Comparison of ENCODE assay signal across 31 cellular contexts in genomic region chr5:77461287-77461686, GRCh38.
"Had no signal": no experiment of that assay in that cellular context is flagged by ENCODE, and none has a peak within 500 bp of the region (broad histone marks: within the 10 kb centered on the region; RNA-seq: fewer than 3 reads in every experiment).

No MANE protein-coding gene starts in this region.

- H3K27me3 ChIP-seq: adrenal gland, ascending aorta, body of pancreas, brain microvascular endothelial cell, breast epithelium, cardiac muscle cell had no signal

- H3K4me3 ChIP-seq: adrenal gland, ascending aorta, body of pancreas, breast epithelium, cardiac muscle cell had no signal

- DNase-seq: activated effector memory CD4-positive, alpha-beta T cell treated with anti-CD3 and anti-CD28 coated beads, Interleukin-2, amount 50 U/mL, for 16 hours; activated effector memory CD4-positive, alpha-beta T cell treated with Interleukin-2 at 50 U/mL for 16 hours; activated gamma-delta T cell; activated gamma-delta T cell treated with Interleukin-2 at 50 U/mL for 16 hours; activated naive CD4-positive, alpha-beta T cell; activated naive CD4-positive, alpha-beta T cell treated with anti-CD3 and anti-CD28 coated beads for 36 hours; activated naive CD4-positive, alpha-beta T cell treated with anti-CD3 and anti-CD28 coated beads, Interleukin-2, amount 10 ng/mL, durations not matched to agents 7 days and 5 days; activated naive CD4-positive, alpha-beta T cell treated with Interleukin-2 at 50 U/mL for 16 hours; activated naive CD8-positive, alpha-beta T cell treated with anti-CD3 and anti-CD28 coated beads for 36 hours; activated naive CD8-positive, alpha-beta T cell treated with anti-CD3 and anti-CD28 coated beads, Interleukin-2, amount 10 ng/mL, durations not matched to agents 7 days and 5 days; activated naive CD8-positive, alpha-beta T cell treated with anti-CD3 and anti-CD28 coated beads, Interleukin-2, amount 50 U/mL, for 24 hours; activated T-cell treated with anti-CD3 and anti-CD28 coated beads, Interleukin-2, amount 50 U/mL, for 1 hour; activated T-cell treated with anti-CD3 and anti-CD28 coated beads, Interleukin-2, amount 50 U/mL, for 24 hours; activated T-cell treated with anti-CD3 and anti-CD28 coated beads, Interleukin-2, amount 50 U/mL, for 4 hours; activated T-cell treated with anti-CD3 and anti-CD28 coated beads, Interleukin-2, amount 50 U/mL, for 48 hours; activated T-cell treated with anti-CD3 and anti-CD28 coated beads, Interleukin-2, amount 50 U/mL, for 72 hours; adrenal gland; amniotic stem cell; amygdala; anterior cingulate cortex; aorta; body of pancreas; brain microvascular endothelial cell; caudate nucleus; central memory CD4-positive, alpha-beta T cell; cerebellar nuclear complex had no signal

- H3K27ac ChIP-seq: adrenal gland, ascending aorta, body of pancreas, brain microvascular endothelial cell, breast epithelium, cardiac muscle cell had no signal

- H3K36me3 ChIP-seq: adrenal gland, brain microvascular endothelial cell, breast epithelium, cardiac muscle cell had no signal

- H3K4me1 ChIP-seq: adrenal gland, ascending aorta, breast epithelium had no signal

- H3K9me3 ChIP-seq: adrenal gland, ascending aorta, body of pancreas, breast epithelium had no signal

- ATAC-seq: activated naive CD4-positive, alpha-beta T cell treated with anti-CD3 and anti-CD28 coated beads, Interleukin-2, amount 50 U/mL, for 72 hours; activated naive CD8-positive, alpha-beta T cell treated with anti-CD3 and anti-CD28 coated beads, Interleukin-2, amount 50 U/mL, for 24 hours; activated T-cell treated with anti-CD3 and anti-CD28 coated beads, Interleukin-2, amount 50 U/mL, for 4 hours; activated T-cell treated with anti-CD3 and anti-CD28 coated beads, Interleukin-2, amount 50 U/mL, for 72 hours; activated T-helper 17 cell treated with anti-CD3 and anti-CD28 coated beads, Interleukin-2, amount 50 U/mL, for 72 hours; body of pancreas had no signal
